ENCODE assay signal across 21 cellular contexts in genomic region chrY:7725791-7726190, GRCh38.
"Had no signal": no experiment of that assay in that cellular context is flagged by ENCODE, and none has a peak within 500 bp of the region (broad histone marks: within the 10 kb centered on the region; RNA-seq: fewer than 3 reads in every experiment).

No MANE protein-coding gene starts in this region.

- H3K9me3 ChIP-seq: colonic mucosa, pancreas, prostate gland, right lobe of liver, spleen, thoracic aorta, transverse colon had no signal

- H3K27ac Mint-ChIP-seq: endodermal cell; natural killer cell; stimulated activated naive B cell treated with anti-CD40 and anti-IgM and Interleukin-4, amounts not matched to agents 10 μg/mL and 1 μg/mL and 100 μg/mL, for 72 hours; stimulated activated naive CD8-positive, alpha-beta T cell treated with anti-CD3 and anti-CD28 coated beads, Interleukin-15, amount 100 ng/mL, for 72 hours had no signal

- H3K79me2 ChIP-seq: hepatocyte had no signal

- H3K4me3 Mint-ChIP-seq: endodermal cell; natural killer cell; neural crest cell; stimulated activated naive B cell treated with anti-CD40 and anti-IgM and Interleukin-4, amounts not matched to agents 10 μg/mL and 1 μg/mL and 100 μg/mL, for 72 hours; stimulated activated naive CD8-positive, alpha-beta T cell treated with anti-CD3 and anti-CD28 coated beads, Interleukin-15, amount 100 ng/mL, for 72 hours had no signal

- H3K4me2 ChIP-seq: hepatocyte had no signal

- H3K27ac ChIP-seq: colonic mucosa, foreskin keratinocyte, hepatocyte, pancreas, prostate gland, right lobe of liver, thoracic aorta, transverse colon had no signal

- H3K27me3 ChIP-seq: colonic mucosa, foreskin keratinocyte, hepatocyte, pancreas, right lobe of liver, spleen, transverse colon had no signal

- H3K9me3 Mint-ChIP-seq: endodermal cell; natural killer cell; neural crest cell; stimulated activated naive B cell treated with anti-CD40 and anti-IgM and Interleukin-4, amounts not matched to agents 10 μg/mL and 1 μg/mL and 100 μg/mL, for 72 hours; stimulated activated naive CD8-positive, alpha-beta T cell treated with anti-CD3 and anti-CD28 coated beads, Interleukin-15, amount 100 ng/mL, for 72 hours had no signal

- H3K36me3 ChIP-seq: colonic mucosa, pancreas, prostate gland, right lobe of liver, spleen, thoracic aorta, transverse colon had no signal

- H3K27me3 Mint-ChIP-seq: stimulated activated naive B cell treated with anti-CD40 and anti-IgM and Interleukin-4, amounts not matched to agents 10 μg/mL and 1 μg/mL and 100 μg/mL, for 72 hours; stimulated activated naive CD8-positive, alpha-beta T cell treated with anti-CD3 and anti-CD28 coated beads, Interleukin-15, amount 100 ng/mL, for 72 hours had no signal

- ATAC-seq: foreskin keratinocyte; left colon; left ventricle myocardium superior; natural killer cell; pancreas; right lobe of liver; stimulated activated naive B cell treated with anti-CD40 and anti-IgM and Interleukin-4, amounts not matched to agents 10 μg/mL and 1 μg/mL and 100 μg/mL, for 72 hours; stimulated activated naive CD8-positive, alpha-beta T cell treated with anti-CD3 and anti-CD28 coated beads, Interleukin-15, amount 100 ng/mL, for 72 hours had no signal

- H2AFZ ChIP-seq: hepatocyte had no signal

- H3K36me3 Mint-ChIP-seq: natural killer cell had no signal

- H3K4me1 Mint-ChIP-seq: endodermal cell, natural killer cell, neural crest cell had no signal

- H3K4me1 ChIP-seq: colonic mucosa, pancreas, prostate gland, right lobe of liver, transverse colon had no signal

- DNase-seq: colonic mucosa; effector CD4-positive, alpha-beta T cell; endodermal cell; erythroblast; foreskin keratinocyte; left colon; left ventricle myocardium superior; natural killer cell; pancreas; right lobe of liver; spleen; stimulated activated CD4-positive, alpha-beta T cell treated with anti-CD3 and anti-CD28 coated beads, Interleukin-15, amount 100 ng/mL, for 24 hours; stimulated activated CD4-positive, alpha-beta T cell treated with anti-CD3 and anti-CD28 coated beads, Interleukin-1b, Interleukin-23, amount 100 ng/mL, for 48 hours; stimulated activated CD4-positive, alpha-beta T cell treated with anti-CD3 and anti-CD28 coated beads, Interleukin-4, amount 100 ng/mL, for 24 hours; stimulated activated naive B cell treated with anti-CD40 and anti-IgM and Interleukin-4, amounts not matched to agents 10 μg/mL and 1 μg/mL and 100 μg/mL, for 72 hours; stimulated activated naive CD8-positive, alpha-beta T cell treated with anti-CD3 and anti-CD28 coated beads, Interleukin-15, amount 100 ng/mL, for 72 hours; transverse colon had no signal

- H3K4me3 ChIP-seq: colonic mucosa, hepatocyte, pancreas, prostate gland, right lobe of liver, spleen, thoracic aorta, transverse colon had no signal
